In the genomic region with DNA sequence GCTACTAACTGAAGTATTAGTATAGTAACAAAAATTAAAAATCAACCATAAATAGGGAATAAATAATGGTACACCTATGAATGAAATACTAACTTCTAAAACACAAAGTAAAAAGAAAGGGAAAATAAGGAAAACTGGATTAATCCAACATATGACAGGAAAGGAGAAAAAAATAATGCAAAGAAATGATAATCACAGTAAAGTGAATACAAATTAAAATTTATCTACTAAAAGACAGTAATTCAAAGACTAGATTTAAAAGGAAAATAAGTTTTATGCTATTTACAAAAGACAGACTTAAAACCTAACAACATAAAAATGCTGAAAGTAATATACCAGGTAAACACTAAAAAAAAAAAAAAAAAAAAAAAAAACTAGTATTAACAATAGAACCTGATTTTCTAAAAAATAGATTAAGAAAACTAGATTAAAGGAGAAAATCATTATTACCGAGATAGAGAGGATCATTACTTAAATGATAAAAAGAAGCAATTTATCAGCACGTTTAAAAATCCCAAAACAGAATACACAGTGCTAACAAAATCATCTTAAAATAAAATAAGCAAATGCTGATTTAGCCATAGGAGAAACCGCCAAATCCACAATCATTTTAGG, we compare ENCODE assay signal across 19 cellular contexts. TPM values are rescaled to one million over a fixed set of nuclear protein-coding genes. Genes with fewer than 3 reads are reported as not detected.
"Had no signal": no experiment of that assay in that cellular context is flagged by ENCODE, and none has a peak within 500 bp of the region (broad histone marks: within the 10 kb centered on the region; RNA-seq: fewer than 3 reads in every experiment).

No MANE protein-coding gene starts in this region.

- H3K9me3 ChIP-seq: heart left ventricle, ovary, sigmoid colon, spleen, tibial artery, uterus had no signal

- H3K27ac Mint-ChIP-seq: activated naive CD8-positive, alpha-beta T cell treated with anti-CD3 and anti-CD28 coated beads, Interleukin-2, amount 10 ng/mL, durations not matched to agents 7 days and 5 days; T-helper 1 cell treated with Interleukin-12 subunit alpha and Interleukin-12 subunit beta and Interleukin-4 antibody, amounts not matched to agents 30 μg/mL and 1 μg/mL, for 36 hours had no signal

- H3K4me3 Mint-ChIP-seq: activated naive CD8-positive, alpha-beta T cell treated with anti-CD3 and anti-CD28 coated beads, Interleukin-2, amount 10 ng/mL, durations not matched to agents 7 days and 5 days; central memory CD8-positive, alpha-beta T cell; immature natural killer cell; T-helper 1 cell treated with Interleukin-12 subunit alpha and Interleukin-12 subunit beta and Interleukin-4 antibody, amounts not matched to agents 30 μg/mL and 1 μg/mL, for 36 hours had no signal

- H3K36me3 ChIP-seq: brain microvascular endothelial cell, ovary, uterus had no signal

- H3K27me3 Mint-ChIP-seq: activated naive CD8-positive, alpha-beta T cell treated with anti-CD3 and anti-CD28 coated beads, Interleukin-2, amount 10 ng/mL, durations not matched to agents 7 days and 5 days; central memory CD8-positive, alpha-beta T cell had no signal

- H3K27ac ChIP-seq: brain microvascular endothelial cell, epithelial cell of prostate, heart left ventricle, ovary, sigmoid colon, spleen, tibial artery, uterus had no signal

- DNase-seq: activated CD4-positive, CD25-positive, alpha-beta regulatory T cell; activated CD8-positive, alpha-beta memory T cell treated with anti-CD3 and anti-CD28 coated beads, Interleukin-2, amount 50 U/mL, for 4 hours; activated naive CD8-positive, alpha-beta T cell treated with anti-CD3 and anti-CD28 coated beads, Interleukin-2, amount 10 ng/mL, durations not matched to agents 7 days and 5 days; anterior cingulate cortex; brain microvascular endothelial cell; cortex of kidney; effector CD8-positive, alpha-beta T cell; foreskin melanocyte; heart left ventricle; immature natural killer cell; ovary; sigmoid colon; spleen; tibial artery; uterus had no signal

- H3K27me3 ChIP-seq: brain microvascular endothelial cell, heart left ventricle, ovary, sigmoid colon, spleen, tibial artery, uterus had no signal

- ATAC-seq: heart left ventricle had no signal

- H3K4me3 ChIP-seq: heart left ventricle, lung, ovary, sigmoid colon, spleen, tibial artery, uterus had no signal

- H3K9me3 Mint-ChIP-seq: activated naive CD8-positive, alpha-beta T cell treated with anti-CD3 and anti-CD28 coated beads, Interleukin-2, amount 10 ng/mL, durations not matched to agents 7 days and 5 days; central memory CD8-positive, alpha-beta T cell; immature natural killer cell; T-helper 1 cell treated with Interleukin-12 subunit alpha and Interleukin-12 subunit beta and Interleukin-4 antibody, amounts not matched to agents 30 μg/mL and 1 μg/mL, for 36 hours had no signal

- H3K4me1 ChIP-seq: sigmoid colon, uterus had no signal

RNA-seq across cellular contexts. Expression of gene JAM2, which starts 59.5 kb away (rescaled TPM):
- polyA plus RNA-seq: immature natural killer cell had no signal
